Comparison of ENCODE assay signal across 8 cellular contexts in the genomic region with DNA sequence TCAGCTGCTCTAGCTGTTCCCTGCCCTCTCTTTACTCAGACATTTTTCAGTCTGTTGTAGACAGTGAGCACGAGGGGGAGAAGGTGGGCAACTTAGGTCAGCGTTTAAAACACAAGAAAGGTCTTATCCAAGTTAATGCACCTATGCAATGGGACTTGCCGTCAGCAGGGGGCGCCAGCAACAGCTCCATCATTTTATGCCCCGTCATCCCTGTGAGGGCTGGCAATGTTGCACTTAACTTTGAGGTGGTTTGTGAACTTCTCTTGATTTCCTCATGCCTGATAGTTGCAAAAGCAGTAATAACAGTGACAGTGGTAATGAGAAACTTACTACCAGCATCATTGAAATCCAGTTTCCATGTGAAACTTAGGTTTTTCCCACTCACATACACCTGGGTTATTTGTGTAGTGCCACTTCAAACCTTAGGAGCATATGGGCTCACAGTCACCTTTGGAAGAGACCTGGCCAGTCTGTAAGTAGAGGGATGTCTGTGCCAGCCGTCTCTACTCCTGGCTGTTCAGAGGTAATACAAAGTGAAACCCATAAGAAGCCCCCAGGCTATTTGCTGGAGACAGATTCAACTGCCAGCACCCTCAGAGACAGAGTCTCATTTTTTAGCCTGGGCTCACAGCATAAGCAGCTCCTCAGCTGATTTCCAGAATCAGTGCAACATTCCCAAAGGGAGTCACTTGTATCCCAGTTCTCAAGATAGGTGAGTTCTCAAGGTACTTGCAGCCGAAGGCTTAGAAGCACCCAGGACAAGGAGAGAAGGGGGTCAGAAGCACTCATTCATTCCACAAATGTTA. TPM values are rescaled to one million over a fixed set of nuclear protein-coding genes. Genes with fewer than 3 reads are reported as not detected.
DNase-seq lines count a peak whose midpoint lies in the region; ATAC-seq, FAIRE-seq and TF ChIP-seq lines count a peak whose summit lies in the region.

No MANE protein-coding gene starts in this region.

- peaks cover 66% of the 10 kb centered on the region for H3K36me3 Mint-ChIP-seq in activated B cell treated with CpG ODN at 0.5 μM for 24 hours (ENCODE audit: low read depth)

- CTCF ChIA-PET in activated B cell treated with CpG ODN at 0.5 μM for 24 hours (lab: Charles Lee): interaction anchor here (0.7 to 9.2 kb wide), 16 partner anchors 9 to 163 kb away, joined by 3 to 256 read pairs (median 4); no protein-coding TSS in a partner anchor

- H3K36me3 ChIP-seq in bronchial epithelial cell (ENCODE audit: control insufficient read depth, insufficient read depth, low read length) (peaks cover 22% of the 10 kb centered on the region), kidney epithelial cell (ENCODE audit: control insufficient read depth, insufficient read depth, low read length) (peaks cover 2% of the 10 kb centered on the region)

- no peak for FAIRE-seq in bronchial epithelial cell (lab: Jason Lieb, UNC)

- peaks cover 4% of the 10 kb centered on the region for H3K4me1 Mint-ChIP-seq in activated B cell treated with CpG ODN at 0.5 μM for 24 hours

- POLR2A ChIA-PET in activated B cell treated with CpG ODN at 0.5 μM for 24 hours (lab: Charles Lee): interaction anchor here (0.6 to 1.0 kb wide), 3 partner anchors 52 to 114 kb away, joined by 4 to 6 read pairs (median 4); no protein-coding TSS in a partner anchor

- H3K9me3 Mint-ChIP-seq in activated B cell treated with CpG ODN at 0.5 μM for 24 hours: no peaks in the 10 kb centered on the region

- intact Hi-C loops in activated B cell treated with CpG ODN at 0.5 μM for 24 hours (cut with micrococcal nuclease): loop anchor here (1.0 to 5.0 kb wide), 4 partner anchors 9 to 287 kb away; partner anchors contain the start of gene FOXS1

- no peaks in the 10 kb centered on the region for H3K27me3 Mint-ChIP-seq in activated B cell treated with CpG ODN at 0.5 μM for 24 hours

- ATAC-seq in GM18517 (IDR thresholded peaks at IDR 0.05; ENCODE audit: unreplicated experiment): peak; percentile 55
- ATAC-seq in activated B cell treated with CpG ODN at 0.5 μM for 24 hours (ENCODE audit: low read depth): peak; percentile 67
- no peak for ATAC-seq in GM19467 (IDR thresholded peaks at IDR 0.05; ENCODE audit: unreplicated experiment)

- no peak overlapping the region for H3K27ac Mint-ChIP-seq in activated B cell treated with CpG ODN at 0.5 μM for 24 hours

- H3K4me3 Mint-ChIP-seq in activated B cell treated with CpG ODN at 0.5 μM for 24 hours: no peak overlapping the region

- no peaks in the 10 kb centered on the region for H3K27me3 ChIP-seq in bronchial epithelial cell (ENCODE audit: control insufficient read depth, insufficient read depth, low read length)
- no peaks in the 10 kb centered on the region for H3K27me3 ChIP-seq in kidney epithelial cell (ENCODE audit: control insufficient read depth, insufficient read depth, low read length)

- DNase-seq in AG09319 (ENCODE audit: extremely low read depth, low read depth) (peak; percentile 84), NCI-H2081 (lab: John Stamatoyannopoulos, UW) (peak; percentile 56 to 62), activated B cell treated with CpG ODN at 0.5 μM for 24 hours (peak; percentile 61), bronchial epithelial cell (ENCODE audit: low read depth) (peak; percentile 72), kidney epithelial cell (ENCODE audit: low read depth) (no peak)
- DNase-seq in stimulated activated CD4-positive, alpha-beta T cell treated with anti-CD3 and anti-CD28 coated beads, Interleukin-2, amount 100 ng/mL, for 4 hours (ENCODE audit: low read depth): peak; percentile 57

- peak; percentile 88 for TF ChIP-seq CTCF in AG09319 (IDR thresholded peaks at IDR 0.05; ENCODE audit: low read depth, low read length)
- peak; percentile 82 for TF ChIP-seq CTCF in activated B cell treated with CpG ODN at 0.5 μM for 24 hours (IDR thresholded peaks at IDR 0.05)
- TF ChIP-seq CTCF in bronchial epithelial cell (IDR thresholded peaks at IDR 0.05; ENCODE audit: insufficient read depth, low read length, severe bottlenecking): peak; percentile 90
- peak; percentile 91 for TF ChIP-seq CTCF in kidney epithelial cell (IDR thresholded peaks at IDR 0.05; ENCODE audit: insufficient read depth, low read length, poor library complexity, severe bottlenecking)

- H3K4me3 ChIP-seq in bronchial epithelial cell (ENCODE audit: low read depth, low read length) (no peak overlapping the region), kidney epithelial cell (ENCODE audit: low read depth, low read length) (no peak overlapping the region)

RNA-seq across cellular contexts. Expression of gene ID1, which starts 44.8 kb away (rescaled TPM):
- total RNA-seq in activated B cell treated with CpG ODN at 0.5 μM for 24 hours: 0.20 and 0.60 TPM in 2 replicates
- 426 and 930 TPM in 2 replicates for total RNA-seq in bronchial epithelial cell
- total RNA-seq in kidney epithelial cell: 27.5 and 32.1 TPM in 2 replicates

RNA-seq across cellular contexts. Expression of gene HM13, which starts 46.1 kb away (rescaled TPM):
- total RNA-seq in activated B cell treated with CpG ODN at 0.5 μM for 24 hours (77.5 and 90.9 TPM in 2 replicates), bronchial epithelial cell (46.9 and 52.9 TPM in 2 replicates), kidney epithelial cell (116 and 133 TPM in 2 replicates)

Comparison
In these comparisons a context has a peak if more than half of its experiments do, and no peak if none do; other contexts are left out.
1. RNA of gene ID1, which starts 44.8 kb away (total RNA-seq): 426 to 930 TPM in bronchial epithelial cell; 27.5 to 32.1 TPM in kidney epithelial cell and 0.20 to 0.60 TPM in activated B cell treated with CpG ODN at 0.5 μM for 24 hours; every median in the first group is over 10 times any median in the second.
2. Peak in every context shown above with its lines, with median percentiles within 50 percentile points of each other: CTCF ChIP-seq.